In the genomic region with DNA sequence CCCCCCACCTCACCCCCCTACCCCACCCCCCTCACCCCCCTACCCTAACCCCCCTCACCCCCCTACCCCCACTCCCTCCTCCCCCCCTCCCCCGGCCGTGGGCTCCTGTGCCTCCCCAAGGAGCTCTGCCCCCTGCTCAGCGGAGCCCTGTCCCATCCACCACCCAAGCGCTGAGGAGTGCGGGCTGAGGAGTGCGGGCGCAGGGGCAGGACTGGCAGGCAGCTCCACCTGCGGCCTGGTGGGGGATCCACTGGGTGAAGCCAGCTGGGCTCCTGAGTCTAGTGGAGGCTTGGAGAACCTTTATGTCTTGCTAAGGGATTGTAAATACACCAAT, we compare ENCODE assay signal across 1 cellular context.
TF ChIP-seq lines count a peak whose summit lies in the region.

No MANE protein-coding gene starts in this region.

TF ChIP-seq in H1, 55 proteins besides CTCF, POLR2A, EP300 and RAD21:
- TF ChIP-seq NRF1 (IDR thresholded peaks at IDR 0.05; ENCODE audit: low read depth, low read length) (no peak), SIX5 (IDR thresholded peaks at IDR 0.05; ENCODE audit: low read depth, low read length) (no peak), RBBP5 (IDR thresholded peaks at IDR 0.05; ENCODE audit: borderline replicate concordance, low read depth, low read length) (no peak)
- TF ChIP-seq, protein P1, sequence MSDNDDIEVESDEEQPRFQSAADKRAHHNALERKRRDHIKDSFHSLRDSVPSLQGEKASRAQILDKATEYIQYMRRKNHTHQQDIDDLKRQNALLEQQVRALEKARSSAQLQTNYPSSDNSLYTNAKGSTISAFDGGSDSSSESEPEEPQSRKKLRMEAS (IDR thresholded peaks at IDR 0.05): no peak
